15 cellular contexts compared by ENCODE assay signal in genomic region chr18:56068030-56068671, GRCh38.
DNase-seq lines count a peak whose midpoint lies in the region; ATAC-seq, FAIRE-seq and TF ChIP-seq lines count a peak whose summit lies in the region.
"Had no signal": no experiment of that assay in that cellular context is flagged by ENCODE, and none has a peak within 500 bp of the region (broad histone marks: within the 10 kb centered on the region; RNA-seq: fewer than 3 reads in every experiment).

No MANE protein-coding gene starts in this region.

- peak overlapping the region; percentile 69 for H3K27ac ChIP-seq in epithelial cell of prostate
- H3K27ac ChIP-seq: prostate gland, stomach had no signal

- no peak for TF ChIP-seq POLR2A in GM12892 (IDR thresholded peaks at IDR 0.05; ENCODE audit: low read depth, low read length)

- peaks cover 30% of the 10 kb centered on the region for H3K4me1 Mint-ChIP-seq in osteocyte (ENCODE audit: unreplicated experiment)

- TF ChIP-seq CTCF in osteocyte (IDR thresholded peaks at IDR 0.05) (no peak), GM13976 (IDR thresholded peaks at IDR 0.05; ENCODE audit: borderline replicate concordance, control extremely low read depth, extremely low read depth, insufficient read depth, missing control alignments) (no peak)

- in situ Hi-C loops in GM13976 (cut with MboI; ENCODE audit: low sequenced_read_pairs, unreplicated experiment): no loop called here

- no peak overlapping the region for H3K4me3 Mint-ChIP-seq in osteocyte (ENCODE audit: unreplicated experiment)

- DNase-seq in EL (peak; percentile 90), NCI-H69 (lab: John Stamatoyannopoulos, UW) (peak; percentile 62), epithelial cell of prostate (ENCODE audit: low read depth, low spot score) (peak; percentile 43), osteocyte (ENCODE audit: extremely low spot score, unreplicated experiment) (no peak), GM13976 (ENCODE audit: low spot score) (no peak), GM12892 (ENCODE audit: insufficient read length) (no peak)
- DNase-seq: activated CD4-positive, alpha-beta T cell treated with anti-CD3 and anti-CD28 coated beads for 4 hours; activated effector memory CD4-positive, alpha-beta T cell treated with Interleukin-2 at 50 U/mL for 16 hours; MV-4-11; stimulated activated CD4-positive, alpha-beta T cell treated with anti-CD3 and anti-CD28 coated beads, Interleukin-4, amount 100 ng/mL, for 24 hours; stomach had no signal

- ATAC-seq in GM18502 (IDR thresholded peaks at IDR 0.05; ENCODE audit: poor library complexity, unreplicated experiment): no peak
- no peak for ATAC-seq in HG03135 (IDR thresholded peaks at IDR 0.05; ENCODE audit: unreplicated experiment)

- H3K27me3 Mint-ChIP-seq in osteocyte (ENCODE audit: unreplicated experiment): no peaks in the 10 kb centered on the region

- peak overlapping the region; percentile 82 for H3K27ac Mint-ChIP-seq in osteocyte (ENCODE audit: unreplicated experiment)

- peaks cover 7% of the 10 kb centered on the region for H3K9me3 Mint-ChIP-seq in osteocyte (ENCODE audit: unreplicated experiment)

- no peaks in the 10 kb centered on the region for H3K36me3 Mint-ChIP-seq in osteocyte (ENCODE audit: unreplicated experiment)

- no peak for FAIRE-seq in GM12892 (lab: Jason Lieb, UNC)
- FAIRE-seq: frontal cortex had no signal

Comparison
In these comparisons a context has a peak if more than half of its experiments do, and no peak if none do; other contexts are left out.
1. DNase-seq: peak in EL (single experiment), NCI-H69 (single experiment) and epithelial cell of prostate (single experiment); none in osteocyte (single experiment), GM13976 (single experiment) and GM12892 (single experiment).